In genomic region chr12:117236456-117237001, GRCh38 we compare ENCODE assay signal across 8 cellular contexts.
DNase-seq lines count a peak whose midpoint lies in the region; ATAC-seq, FAIRE-seq and TF ChIP-seq lines count a peak whose summit lies in the region.

No MANE protein-coding gene starts in this region.

- TF ChIP-seq CTCF in AG10803 (conservative IDR thresholded peaks at IDR 0.05; ENCODE audit: low read length) = peak; percentile 76

- ATAC-seq in HG03095 (IDR thresholded peaks at IDR 0.05; ENCODE audit: unreplicated experiment) = no peak

- no peak overlapping the region for H3K4me3 ChIP-seq in AG10803 (ENCODE audit: low read length)

- DNase-seq in AG10803 (ENCODE audit: low read depth) = peak; percentile 63
- peak; percentile 46 for DNase-seq in H54 (ENCODE audit: insufficient read length, low spot score)
- DNase-seq in NCI-H510A (lab: John Stamatoyannopoulos, UW) = peak; percentile 70
- DNase-seq in activated CD4-positive, alpha-beta T cell treated with anti-CD3 and anti-CD28 coated beads, Interleukin-2, amount 50 U/mL, for 24 hours (ENCODE audit: low read depth in 1 of 2, low spot score in 1 of 2) = peak; percentile 49 to 69
- peak; percentile 64 for DNase-seq in effector CD4-positive, alpha-beta T cell
- peak; percentile 74 for DNase-seq in medulla oblongata (ENCODE audit: extremely low spot score)
- DNase-seq in stimulated activated CD8-positive, alpha-beta memory T cell treated with anti-CD3 and anti-CD28 coated beads, Interleukin-12 subunit alpha, Interleukin-12 subunit beta, amount 100 ng/mL, for 4 hours (ENCODE audit: low read depth) = peak; percentile 17

- no peak for TF ChIP-seq POLR2A in H54 (IDR thresholded peaks at IDR 0.05; ENCODE audit: low read depth, low read length)

- no peak for FAIRE-seq in H54 (lab: Jason Lieb, UNC)

Comparison
In these comparisons a context has a peak if more than half of its experiments do, and no peak if none do; other contexts are left out.
1. DNase-seq: peak in every context shown above with its lines; median percentile 74 in medulla oblongata; 70 in NCI-H510A; 64 in effector CD4-positive, alpha-beta T cell; 63 in AG10803; 59 in activated CD4-positive, alpha-beta T cell treated with anti-CD3 and anti-CD28 coated beads, Interleukin-2, amount 50 U/mL, for 24 hours; 46 in H54; 17 in stimulated activated CD8-positive, alpha-beta memory T cell treated with anti-CD3 and anti-CD28 coated beads, Interleukin-12 subunit alpha, Interleukin-12 subunit beta, amount 100 ng/mL, for 4 hours.